ENCODE assay signal across 6 cellular contexts in the genomic region with DNA sequence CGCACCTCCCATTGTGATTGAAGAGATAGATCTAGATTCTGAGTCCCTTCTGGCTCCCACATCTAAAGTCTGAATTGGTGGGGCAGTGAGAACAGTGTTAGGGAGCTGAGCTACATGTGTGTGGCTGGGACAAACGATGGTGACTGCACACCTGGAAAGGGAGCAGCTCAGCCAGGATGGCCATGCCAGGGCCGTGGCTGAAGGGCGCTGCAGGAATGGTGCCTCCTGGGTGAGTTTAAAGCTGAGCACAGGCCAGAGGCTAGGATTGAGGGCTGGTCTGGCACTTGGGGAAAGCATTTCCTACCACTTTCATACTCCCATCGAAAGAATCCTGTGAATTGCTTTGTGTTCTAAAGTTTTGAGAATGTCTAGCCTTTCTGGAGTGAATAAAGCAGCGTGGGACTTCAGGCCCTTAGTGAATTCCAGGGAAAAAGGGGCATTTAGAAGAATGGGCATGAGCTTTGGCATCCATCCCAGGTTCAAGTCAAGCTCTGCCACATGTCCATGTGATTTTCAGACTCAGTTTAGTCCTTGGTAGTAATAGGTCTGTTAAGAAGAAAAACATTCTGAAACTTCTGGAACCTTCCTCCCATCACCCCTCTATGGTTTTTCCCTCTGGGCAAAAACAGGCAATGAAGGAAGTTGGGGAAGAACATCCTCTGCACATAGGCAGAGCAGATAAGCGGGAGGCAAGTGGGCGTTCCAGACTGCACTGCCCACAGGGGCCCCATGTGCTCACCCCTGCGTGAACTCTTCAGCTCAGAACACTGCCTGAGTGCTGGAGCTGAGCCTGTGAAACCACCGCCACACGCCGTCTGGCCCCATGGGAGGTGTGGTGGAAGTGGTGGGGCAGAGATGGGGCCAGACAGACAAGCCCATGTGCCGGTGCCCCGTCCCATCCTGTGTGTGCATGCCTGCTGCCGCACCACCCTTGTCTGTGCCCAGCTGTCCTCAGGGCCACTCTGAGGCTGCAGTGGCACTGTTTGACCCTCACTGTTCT. TPM values are rescaled to one million over a fixed set of nuclear protein-coding genes. Genes with fewer than 3 reads are reported as not detected.
DNase-seq lines count a peak whose midpoint lies in the region; ATAC-seq, FAIRE-seq and TF ChIP-seq lines count a peak whose summit lies in the region.

No MANE protein-coding gene starts in this region.

- H3K9me2 ChIP-seq in hepatocyte (replicated peaks; ENCODE audit: insufficient read depth), result no peaks in the 10 kb centered on the region

- H3K4me3 ChIP-seq in hepatocyte, result no peak overlapping the region

- no peaks in the 10 kb centered on the region for H3K79me2 ChIP-seq in hepatocyte

- TF ChIP-seq CTCF in hepatocyte (IDR thresholded peaks at IDR 0.05; ENCODE audit: poor library complexity), result no peak

- peak; percentile 74 for DNase-seq in GM19239 (ENCODE audit: insufficient read length, low spot score)
- peak; percentile 30 for DNase-seq in hepatocyte (ENCODE audit: low spot score)
- DNase-seq in left colon, result no peak
- no peak for DNase-seq in activated effector memory CD4-positive, alpha-beta T cell treated with anti-CD3 and anti-CD28 coated beads, Interleukin-2, amount 50 U/mL, for 16 hours
- no peak for DNase-seq in NCI-H748 treated with DMSO at 0.1 percent for 48 hours (lab: John Stamatoyannopoulos, UW)

- 85% methylated on average over 15 of the region's 15 CpGs for WGBS in hepatocyte (ENCODE audit: low lambda C conversion rate, missing lambda C conversion rate)

- no peak for FAIRE-seq in GM19239 (lab: Jason Lieb, UNC)

- no peaks in the 10 kb centered on the region for H3K36me3 ChIP-seq in hepatocyte (replicated peaks; ENCODE audit: insufficient read depth, low read depth)

- H3K9me3 ChIP-seq in hepatocyte (ENCODE audit: low read depth), result no peaks in the 10 kb centered on the region

- no peak overlapping the region for H3K4me2 ChIP-seq in hepatocyte

- peak; percentile 98 for ATAC-seq in HG03196 (IDR thresholded peaks at IDR 0.05; ENCODE audit: unreplicated experiment)
- no peak for ATAC-seq in left colon

- no peaks in the 10 kb centered on the region for H4K20me1 ChIP-seq in hepatocyte (ENCODE audit: insufficient read depth, poor library complexity, severe bottlenecking)

- intact Hi-C loops in left colon (cut with DNase I, micrococcal nuclease), result no loop called here

- H3K4me1 ChIP-seq in hepatocyte (ENCODE audit: insufficient read depth), result no peaks in the 10 kb centered on the region

- no peak overlapping the region for H2AFZ ChIP-seq in hepatocyte

- H3K27me3 ChIP-seq in hepatocyte, result no peaks in the 10 kb centered on the region

- H3K27ac ChIP-seq in hepatocyte, result no peak overlapping the region

RNA-seq across cellular contexts. Expression of a gene that starts 12.9 kb away (rescaled TPM):
- total RNA-seq in hepatocyte (not detected in 2 replicates), left colon (not detected)
- polyA plus RNA-seq in hepatocyte, result not detected in 2 replicates

RNA-seq across cellular contexts. Expression of a gene that starts 40.8 kb away (rescaled TPM):
- total RNA-seq in hepatocyte (9.6 and 10.7 TPM in 2 replicates), left colon (10 to 100 TPM; 14.0 to 15.9 TPM)
- 9.1 and 9.3 TPM in 2 replicates for polyA plus RNA-seq in hepatocyte

RNA-seq across cellular contexts. Expression of a gene that starts 41.4 kb away (rescaled TPM):
- total RNA-seq in hepatocyte (26.9 and 27.1 TPM in 2 replicates), left colon (10 to 100 TPM; 38.1 to 44.5 TPM)
- 34.8 and 40.2 TPM in 2 replicates for polyA plus RNA-seq in hepatocyte

RNA-seq across cellular contexts. Expression of a gene that starts 59.0 kb away (rescaled TPM):
- total RNA-seq in hepatocyte (34.7 and 38.7 TPM in 2 replicates), left colon (10 to 100 TPM; 23.8 to 25.0 TPM)
- 43.2 and 48.9 TPM in 2 replicates for polyA plus RNA-seq in hepatocyte

Comparison
In these comparisons a context has a peak if more than half of its experiments do, and no peak if none do; other contexts are left out.
1. DNase-seq: peak in GM19239 (single experiment) and hepatocyte (single experiment); none in left colon (0 of 2), activated effector memory CD4-positive, alpha-beta T cell treated with anti-CD3 and anti-CD28 coated beads, Interleukin-2, amount 50 U/mL, for 16 hours (single experiment) and NCI-H748 treated with DMSO at 0.1 percent for 48 hours (single experiment).